In genomic region chr16:2126928-2127556, GRCh38 we compare ENCODE assay signal across 7 cellular contexts. TPM values are rescaled to one million over a fixed set of nuclear protein-coding genes. Genes with fewer than 3 reads are reported as not detected.
DNase-seq lines count a peak whose midpoint lies in the region; ATAC-seq and TF ChIP-seq lines count a peak whose summit lies in the region.
"Not testable (repeated sequence)": the region's sequence is repeated elsewhere in the genome, so short reads cannot be mapped to it uniquely, and the experiment has no call there.

No MANE protein-coding gene starts in this region.

- H3K4ac ChIP-seq in H9 (ENCODE audit: low read depth, low read length), result not testable (repeated sequence)
- H3K4ac ChIP-seq in mesenchymal stem cell (ENCODE audit: low read depth in 1 of 2, low read length in 2 of 2), result peak overlapping the region; percentile 39 to 71

- not testable (repeated sequence) for H2BK120ac ChIP-seq in H9 (ENCODE audit: low read depth, low read length, poor library complexity, severe bottlenecking)
- peak overlapping the region; percentile 38 for H2BK120ac ChIP-seq in mesenchymal stem cell (ENCODE audit: low read depth, low read length)

- not testable (repeated sequence) for H3K79me1 ChIP-seq in H9 (ENCODE audit: insufficient read depth, low read depth, low read length, poor library complexity, severe bottlenecking); mesenchymal stem cell (replicated peaks; ENCODE audit: low read length, poor library complexity, severe bottlenecking)

- H3K27me3 ChIP-seq in H9 (ENCODE audit: insufficient read depth, low read length); WERI-Rb-1 (ENCODE audit: insufficient read depth, low read depth, severe bottlenecking); mesenchymal stem cell (ENCODE audit: control insufficient read depth in 1 of 2, insufficient read depth in 1 of 2, low read length in 2 of 2); ovary; stomach smooth muscle (ENCODE audit: control insufficient read depth in 1 of 2, insufficient read depth in 2 of 2, low read length in 2 of 2): not testable (repeated sequence)

- H3K18ac ChIP-seq in H9 (ENCODE audit: insufficient read length, low read depth, low read length), result not testable (repeated sequence)
- peak overlapping the region; percentile 60 to 92 for H3K18ac ChIP-seq in mesenchymal stem cell (ENCODE audit: low read depth in 1 of 2, low read length in 2 of 2)

- not testable (repeated sequence) for H3K27ac ChIP-seq in H9 (ENCODE audit: insufficient read length, low read depth, low read length)
- H3K27ac ChIP-seq in WERI-Rb-1 (0 out of 2 replicates have a peak overlapping the region, but pooled peaks have one; percentile 49), mesenchymal stem cell (ENCODE audit: low read length, poor library complexity, severe bottlenecking) (peak overlapping the region; percentile 17), ovary (peak overlapping the region; percentile 71 to 96), stomach smooth muscle (ENCODE audit: low read length) (peak overlapping the region; percentile 97)

- not testable (repeated sequence) for H3K56ac ChIP-seq in H9 (ENCODE audit: insufficient read length, low read depth, low read length)

- H3K9me3 Mint-ChIP-seq in H9; chondrocyte (ENCODE audit: low read depth): not testable (repeated sequence)

- not testable (repeated sequence) for H4K8ac ChIP-seq in H9 (replicated peaks; ENCODE audit: insufficient read length, low read depth, low read length)
- peak overlapping the region; percentile 85 for H4K8ac ChIP-seq in mesenchymal stem cell (ENCODE audit: low read length)

- not testable (repeated sequence) for H3K36me3 Mint-ChIP-seq in H9 (ENCODE audit: insufficient read depth in 1 of 3, low read depth in 3 of 3); chondrocyte (ENCODE audit: low read depth)

- H4K5ac ChIP-seq in H9 (ENCODE audit: insufficient read length, low read depth, low read length), result not testable (repeated sequence)

- H3K14ac ChIP-seq in H9 (ENCODE audit: insufficient read depth, low read length), result not testable (repeated sequence)
- peak overlapping the region in 1 of 2 experiments; percentile 29 for H3K14ac ChIP-seq in mesenchymal stem cell (ENCODE audit: low read length in 2 of 2)

- H2BK15ac ChIP-seq in H9 (ENCODE audit: low read depth, low read length); mesenchymal stem cell (ENCODE audit: low read depth, poor library complexity, severe bottlenecking): not testable (repeated sequence)

- H3T11ph ChIP-seq in H9 (ENCODE audit: low read length), result not testable (repeated sequence)

- H2BK20ac ChIP-seq in H9 (ENCODE audit: low read depth, low read length, poor library complexity, severe bottlenecking), result not testable (repeated sequence)

- H2BK5ac ChIP-seq in H9 (ENCODE audit: insufficient read length, low read length); mesenchymal stem cell (ENCODE audit: low read depth, low read length, poor library complexity, severe bottlenecking): not testable (repeated sequence)

- not testable (repeated sequence) for H3K4me3 ChIP-seq in WERI-Rb-1 (ENCODE audit: low read depth, low read length); mesenchymal stem cell (ENCODE audit: insufficient read depth in 1 of 2, low read depth in 1 of 2, low read length in 2 of 2); ovary
- H3K4me3 ChIP-seq in stomach smooth muscle (ENCODE audit: low read length in 2 of 2), result peak overlapping the region in 1 of 2 donors; percentile 58

- H3K4me1 ChIP-seq in H9 (ENCODE audit: insufficient read depth, low read length), result not testable (repeated sequence)
- peaks cover 49% of the 10 kb centered on the region for H3K4me1 ChIP-seq in mesenchymal stem cell (ENCODE audit: control insufficient read depth, insufficient read depth, low read depth, low read length)
- H3K4me1 ChIP-seq in ovary (ENCODE audit: insufficient read depth), result peaks cover 23% of the 10 kb centered on the region
- peaks cover 58% of the 10 kb centered on the region for H3K4me1 ChIP-seq in stomach smooth muscle (ENCODE audit: control insufficient read depth, insufficient read depth, low read length)

- H3K9me3 ChIP-seq in H9 (ENCODE audit: control insufficient read depth, low read depth, low read length); WERI-Rb-1 (ENCODE audit: severe bottlenecking); mesenchymal stem cell (ENCODE audit: control insufficient read depth, low read length); ovary; stomach smooth muscle (ENCODE audit: control insufficient read depth in 2 of 2, low read length in 2 of 2): not testable (repeated sequence)

- not testable (repeated sequence) for H4K91ac ChIP-seq in H9 (ENCODE audit: insufficient read length, low read depth, low read length)
- peak overlapping the region; percentile 93 for H4K91ac ChIP-seq in mesenchymal stem cell (ENCODE audit: low read length)

- H3K23ac ChIP-seq in H9 (ENCODE audit: insufficient read length, low read depth, low read length); mesenchymal stem cell (ENCODE audit: low read length in 2 of 2): not testable (repeated sequence)

- not testable (repeated sequence) for TF ChIP-seq CTCF in H9 (conservative IDR thresholded peaks at IDR 0.05); WERI-Rb-1 (IDR thresholded peaks at IDR 0.05; ENCODE audit: low read depth, low read length); chondrocyte (IDR thresholded peaks at IDR 0.05); ovary (IDR thresholded peaks at IDR 0.05)

- not testable (repeated sequence) for DNase-seq in H9; WERI-Rb-1; chondrocyte (ENCODE audit: low spot score); mesenchymal stem cell
- peak; percentile 71 for DNase-seq in Right ventricle myocardium inferior (ENCODE audit: missing footprints)
- peak; percentile 46 to 69 (median 62) for DNase-seq in ovary

- H3K9ac ChIP-seq in H9 (ENCODE audit: extremely low read depth, insufficient read length, low read length), result not testable (repeated sequence)
- H3K9ac ChIP-seq in mesenchymal stem cell (ENCODE audit: low read length), result peak overlapping the region; percentile 32
- peak overlapping the region; percentile 72 to 78 for H3K9ac ChIP-seq in stomach smooth muscle (ENCODE audit: low read length in 2 of 2)

- WGBS in H9 (ENCODE audit: extremely low coverage, insufficient read length, low lambda C conversion rate), result no CpG with 5 or more reads among the region's 31 CpGs
- 95% methylated on average over 24 of the region's 31 CpGs for WGBS in mesenchymal stem cell
- 55 to 58% (median 57%) methylated on average over 22 to 31 of the region's 31 CpGs for WGBS in ovary, 3 donors

- not testable (repeated sequence) for H2AK5ac ChIP-seq in H9 (ENCODE audit: insufficient read length, low read length)
- H2AK5ac ChIP-seq in mesenchymal stem cell (ENCODE audit: low read length, severe bottlenecking), result peak overlapping the region; percentile 28

- peak overlapping the region in 1 of 2 experiments; percentile 60; a peak in 2 of 5 replicates for H3K4me3 Mint-ChIP-seq in H9
- peak overlapping the region; percentile 22 for H3K4me3 Mint-ChIP-seq in chondrocyte (ENCODE audit: unreplicated experiment)

- H3K27ac Mint-ChIP-seq in H9, result peak overlapping the region in 2 of 3 experiments; percentile 34 to 90; a peak in 2 of 7 replicates
- H3K27ac Mint-ChIP-seq in chondrocyte (ENCODE audit: unreplicated experiment), result peak overlapping the region; percentile 95

- ATAC-seq in Right ventricle myocardium inferior, result peak; percentile 1

- H3K27me3 Mint-ChIP-seq in H9 (ENCODE audit: low read depth); chondrocyte (ENCODE audit: low read depth): not testable (repeated sequence)

- intact Hi-C loops in Right ventricle myocardium inferior (cut with DNase I); ovary (cut with DNase I): not testable (repeated sequence)

- H3K23me2 ChIP-seq in H9 (ENCODE audit: insufficient read length, low read depth, low read length, poor library complexity, severe bottlenecking), result not testable (repeated sequence)

- H2BK12ac ChIP-seq in H9 (ENCODE audit: insufficient read length, low read depth, low read length), result not testable (repeated sequence)
- H2BK12ac ChIP-seq in mesenchymal stem cell (ENCODE audit: low read length in 2 of 2), result peak overlapping the region; percentile 89 to 90

- H4K20me1 ChIP-seq in H9 (ENCODE audit: control insufficient read depth, insufficient read depth, insufficient read length), result not testable (repeated sequence)

- TF ChIP-seq POLR2A in ovary (IDR thresholded peaks at IDR 0.05), result not testable (repeated sequence)

- TF ChIP-seq EP300 in ovary (IDR thresholded peaks at IDR 0.05), result not testable (repeated sequence)

- H3K4me1 Mint-ChIP-seq in H9 (peaks cover 20 to 25% of the 10 kb centered on the region in 2 experiments), chondrocyte (ENCODE audit: low read depth) (peaks cover 47% of the 10 kb centered on the region)

- not testable (repeated sequence) for H3K36me3 ChIP-seq in WERI-Rb-1; mesenchymal stem cell (ENCODE audit: control insufficient read depth in 1 of 2, insufficient read depth in 2 of 2, low read depth in 1 of 2, low read length in 2 of 2); ovary; stomach smooth muscle (ENCODE audit: control insufficient read depth in 2 of 2, insufficient read depth in 2 of 2, low read length in 2 of 2)

- not testable (repeated sequence) for H3K4me2 ChIP-seq in H9 (ENCODE audit: insufficient read depth, insufficient read length, low read length); mesenchymal stem cell (ENCODE audit: low read length, poor library complexity, severe bottlenecking)

- H3K79me2 ChIP-seq in H9 (ENCODE audit: insufficient read depth, low read length), result not testable (repeated sequence)

- H2AFZ ChIP-seq in H9 (ENCODE audit: low read length); mesenchymal stem cell (ENCODE audit: low read depth, low read length): not testable (repeated sequence)

RNA-seq across cellular contexts. Expression of gene PKD1, which starts 8.7 kb away (rescaled TPM):
- total RNA-seq in H9 (2021), result 73.5 and 88.0 TPM in 2 replicates
- total RNA-seq in chondrocyte, result 131 to 230 TPM (median 216 TPM) in 3 replicates
- 85.8 TPM for total RNA-seq in Right ventricle myocardium inferior
- 32.8 TPM for polyA plus RNA-seq in mesenchymal stem cell (2013, experiment 1 of 2)
- 28.4 TPM for polyA plus RNA-seq in mesenchymal stem cell (2013, experiment 2 of 2)
- total RNA-seq in ovary, result 100 to 1,000 TPM in 6 of 7 donors, 10 to 100 TPM in 1; 78.8 to 203 (median 145) TPM
- 100 to 1,000 TPM in 1 of 2 donors, 1 to 10 TPM in 1; 8.7 to 113 TPM for polyA plus RNA-seq in ovary

RNA-seq across cellular contexts. Expression of gene RAB26, which starts 21.4 kb away (rescaled TPM):
- 2.4 and 3.0 TPM in 2 replicates for total RNA-seq in H9 (2021)
- 0.28 to 1.1 TPM (median 0.80 TPM) in 3 replicates for total RNA-seq in chondrocyte
- 0.87 TPM for total RNA-seq in Right ventricle myocardium inferior
- polyA plus RNA-seq in mesenchymal stem cell (2013, experiment 1 of 2), result 4.7 TPM
- 4.4 TPM for polyA plus RNA-seq in mesenchymal stem cell (2013, experiment 2 of 2)
- under 1 TPM in 2 of 7 donors, not detected in 5; 0.12 to 0.80 TPM for total RNA-seq in ovary
- polyA plus RNA-seq in ovary, result under 1 TPM; 0.19 to 0.50 TPM

RNA-seq across cellular contexts. Expression of gene TRAF7, which starts 28.5 kb away (rescaled TPM):
- total RNA-seq in H9 (2021) (105 and 108 TPM in 2 replicates), chondrocyte (62.1 to 71.3 TPM (median 63.4 TPM) in 3 replicates), Right ventricle myocardium inferior (27.3 TPM), ovary (10 to 100 TPM; 20.5 to 68.0 (median 48.0) TPM)
- polyA plus RNA-seq in mesenchymal stem cell (2013, experiment 1 of 2), result 107 TPM
- 101 TPM for polyA plus RNA-seq in mesenchymal stem cell (2013, experiment 2 of 2)
- 10 to 100 TPM; 13.3 to 26.3 TPM for polyA plus RNA-seq in ovary
